ENCODE assay signal across 1 cellular context in the genomic region with DNA sequence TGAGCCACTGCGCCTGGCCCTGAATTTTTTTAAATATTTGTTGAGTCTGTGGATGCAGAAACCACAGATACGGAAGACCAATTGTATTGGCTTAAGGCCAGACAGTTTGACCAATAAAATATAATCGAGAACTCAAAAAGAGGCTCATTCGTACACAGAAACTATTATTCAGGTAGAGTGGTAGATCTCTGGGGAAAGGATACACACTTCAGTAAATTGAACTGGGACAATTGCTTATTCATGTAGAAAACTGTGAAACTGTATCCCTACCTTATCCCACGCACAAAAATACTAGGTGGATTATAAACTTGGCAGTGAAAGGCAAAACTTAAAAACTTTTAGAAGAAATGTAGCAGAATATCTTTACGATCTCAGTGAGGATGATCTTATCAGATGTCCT.
A peak's percentile ranks its signal among the peaks of the same experiment; 100 is the strongest.
TF ChIP-seq lines count a peak whose summit lies in the region.

No MANE protein-coding gene starts in this region.

TF ChIP-seq in HEK293, 187 proteins besides CTCF, POLR2A, EP300 and RAD21 (continued from another document and continues in another):
- TF ChIP-seq, protein P1, sequence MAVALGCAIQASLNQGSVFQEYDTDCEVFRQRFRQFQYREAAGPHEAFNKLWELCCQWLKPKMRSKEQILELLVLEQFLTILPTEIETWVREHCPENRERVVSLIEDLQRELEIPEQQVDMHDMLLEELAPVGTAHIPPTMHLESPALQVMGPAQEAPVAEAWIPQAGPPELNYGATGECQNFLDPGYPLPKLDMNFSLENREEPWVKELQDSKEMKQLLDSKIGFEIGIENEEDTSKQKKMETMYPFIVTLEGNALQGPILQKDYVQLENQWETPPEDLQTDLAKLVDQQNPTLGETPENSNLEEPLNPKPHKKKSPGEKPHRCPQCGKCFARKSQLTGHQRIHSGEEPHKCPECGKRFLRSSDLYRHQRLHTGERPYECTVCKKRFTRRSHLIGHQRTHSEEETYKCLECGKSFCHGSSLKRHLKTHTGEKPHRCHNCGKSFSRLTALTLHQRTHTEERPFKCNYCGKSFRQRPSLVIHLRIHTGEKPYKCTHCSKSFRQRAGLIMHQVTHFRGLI (tag by site-specific recombination; IDR thresholded peaks at IDR 0.05), result no peak
- TF ChIP-seq, protein P2, sequence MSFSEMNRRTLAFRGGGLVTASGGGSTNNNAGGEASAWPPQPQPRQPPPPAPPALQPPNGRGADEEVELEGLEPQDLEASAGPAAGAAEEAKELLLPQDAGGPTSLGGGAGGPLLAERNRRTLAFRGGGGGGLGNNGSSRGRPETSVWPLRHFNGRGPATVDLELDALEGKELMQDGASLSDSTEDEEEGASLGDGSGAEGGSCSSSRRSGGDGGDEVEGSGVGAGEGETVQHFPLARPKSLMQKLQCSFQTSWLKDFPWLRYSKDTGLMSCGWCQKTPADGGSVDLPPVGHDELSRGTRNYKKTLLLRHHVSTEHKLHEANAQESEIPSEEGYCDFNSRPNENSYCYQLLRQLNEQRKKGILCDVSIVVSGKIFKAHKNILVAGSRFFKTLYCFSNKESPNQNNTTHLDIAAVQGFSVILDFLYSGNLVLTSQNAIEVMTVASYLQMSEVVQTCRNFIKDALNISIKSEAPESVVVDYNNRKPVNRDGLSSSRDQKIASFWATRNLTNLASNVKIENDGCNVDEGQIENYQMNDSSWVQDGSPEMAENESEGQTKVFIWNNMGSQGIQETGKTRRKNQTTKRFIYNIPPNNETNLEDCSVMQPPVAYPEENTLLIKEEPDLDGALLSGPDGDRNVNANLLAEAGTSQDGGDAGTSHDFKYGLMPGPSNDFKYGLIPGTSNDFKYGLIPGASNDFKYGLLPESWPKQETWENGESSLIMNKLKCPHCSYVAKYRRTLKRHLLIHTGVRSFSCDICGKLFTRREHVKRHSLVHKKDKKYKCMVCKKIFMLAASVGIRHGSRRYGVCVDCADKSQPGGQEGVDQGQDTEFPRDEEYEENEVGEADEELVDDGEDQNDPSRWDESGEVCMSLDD (tag by site-specific recombination; IDR thresholded peaks at IDR 0.05), result no peak
- TF ChIP-seq ZNF837 (tag by site-specific recombination; IDR thresholded peaks at IDR 0.05) (no peak), ZNF404 (tag by site-specific recombination; IDR thresholded peaks at IDR 0.05) (no peak), ZNF248 (tag by site-specific recombination; IDR thresholded peaks at IDR 0.05) (no peak), ZFP41 (tag by site-specific recombination; IDR thresholded peaks at IDR 0.05; ENCODE audit: borderline replicate concordance) (no peak), ZBTB17 (tag by site-specific recombination; IDR thresholded peaks at IDR 0.05) (peak; percentile 73), ZIC2 (tag by site-specific recombination; IDR thresholded peaks at IDR 0.05) (no peak), ZNF223 (tag by site-specific recombination; IDR thresholded peaks at IDR 0.05) (no peak), ZNF366 (tag by site-specific recombination; conservative IDR thresholded peaks at IDR 0.05) (peak; percentile 57; the same call in 1 of the 2 replicates), ZNF561 (tag by site-specific recombination; IDR thresholded peaks at IDR 0.05; ENCODE audit: borderline replicate concordance) (peak; percentile 64; the same call in 1 of the 2 replicates), ZNF292 (tag by site-specific recombination; IDR thresholded peaks at IDR 0.05; ENCODE audit: borderline replicate concordance, low read depth) (no peak), ZNF791 (tag by site-specific recombination; IDR thresholded peaks at IDR 0.05) (no peak), ZNF555 (tag by site-specific recombination; conservative IDR thresholded peaks at IDR 0.05) (no peak), OSR2 (tag by site-specific recombination; IDR thresholded peaks at IDR 0.05) (peak; percentile 93), ZNF747 (tag by site-specific recombination; IDR thresholded peaks at IDR 0.05) (no peak), MEIS1 (CRISPR knock-in tag; IDR thresholded peaks at IDR 0.05; ENCODE audit: borderline replicate concordance) (no peak), ZFP3 (tag by site-specific recombination; IDR thresholded peaks at IDR 0.05; ENCODE audit: low read depth) (no peak), ZNF585B (tag by site-specific recombination; IDR thresholded peaks at IDR 0.05) (no peak), MZF1 (tag by site-specific recombination; IDR thresholded peaks at IDR 0.05; ENCODE audit: borderline replicate concordance) (peak; percentile 77; the same call in 1 of the 2 replicates), ZSCAN16 (tag by site-specific recombination; IDR thresholded peaks at IDR 0.05) (no peak), KLF8 (tag by site-specific recombination; IDR thresholded peaks at IDR 0.05) (peak; percentile 75), ZNF776 (tag by site-specific recombination; IDR thresholded peaks at IDR 0.05; ENCODE audit: borderline replicate concordance) (no peak), ZNF132 (tag by site-specific recombination; IDR thresholded peaks at IDR 0.05; ENCODE audit: borderline replicate concordance) (no peak), ZXDB (tag by site-specific recombination; IDR thresholded peaks at IDR 0.05) (peak; percentile 87), YY1 (tag by site-specific recombination; IDR thresholded peaks at IDR 0.05) (no peak)
- TF ChIP-seq, protein P3, sequence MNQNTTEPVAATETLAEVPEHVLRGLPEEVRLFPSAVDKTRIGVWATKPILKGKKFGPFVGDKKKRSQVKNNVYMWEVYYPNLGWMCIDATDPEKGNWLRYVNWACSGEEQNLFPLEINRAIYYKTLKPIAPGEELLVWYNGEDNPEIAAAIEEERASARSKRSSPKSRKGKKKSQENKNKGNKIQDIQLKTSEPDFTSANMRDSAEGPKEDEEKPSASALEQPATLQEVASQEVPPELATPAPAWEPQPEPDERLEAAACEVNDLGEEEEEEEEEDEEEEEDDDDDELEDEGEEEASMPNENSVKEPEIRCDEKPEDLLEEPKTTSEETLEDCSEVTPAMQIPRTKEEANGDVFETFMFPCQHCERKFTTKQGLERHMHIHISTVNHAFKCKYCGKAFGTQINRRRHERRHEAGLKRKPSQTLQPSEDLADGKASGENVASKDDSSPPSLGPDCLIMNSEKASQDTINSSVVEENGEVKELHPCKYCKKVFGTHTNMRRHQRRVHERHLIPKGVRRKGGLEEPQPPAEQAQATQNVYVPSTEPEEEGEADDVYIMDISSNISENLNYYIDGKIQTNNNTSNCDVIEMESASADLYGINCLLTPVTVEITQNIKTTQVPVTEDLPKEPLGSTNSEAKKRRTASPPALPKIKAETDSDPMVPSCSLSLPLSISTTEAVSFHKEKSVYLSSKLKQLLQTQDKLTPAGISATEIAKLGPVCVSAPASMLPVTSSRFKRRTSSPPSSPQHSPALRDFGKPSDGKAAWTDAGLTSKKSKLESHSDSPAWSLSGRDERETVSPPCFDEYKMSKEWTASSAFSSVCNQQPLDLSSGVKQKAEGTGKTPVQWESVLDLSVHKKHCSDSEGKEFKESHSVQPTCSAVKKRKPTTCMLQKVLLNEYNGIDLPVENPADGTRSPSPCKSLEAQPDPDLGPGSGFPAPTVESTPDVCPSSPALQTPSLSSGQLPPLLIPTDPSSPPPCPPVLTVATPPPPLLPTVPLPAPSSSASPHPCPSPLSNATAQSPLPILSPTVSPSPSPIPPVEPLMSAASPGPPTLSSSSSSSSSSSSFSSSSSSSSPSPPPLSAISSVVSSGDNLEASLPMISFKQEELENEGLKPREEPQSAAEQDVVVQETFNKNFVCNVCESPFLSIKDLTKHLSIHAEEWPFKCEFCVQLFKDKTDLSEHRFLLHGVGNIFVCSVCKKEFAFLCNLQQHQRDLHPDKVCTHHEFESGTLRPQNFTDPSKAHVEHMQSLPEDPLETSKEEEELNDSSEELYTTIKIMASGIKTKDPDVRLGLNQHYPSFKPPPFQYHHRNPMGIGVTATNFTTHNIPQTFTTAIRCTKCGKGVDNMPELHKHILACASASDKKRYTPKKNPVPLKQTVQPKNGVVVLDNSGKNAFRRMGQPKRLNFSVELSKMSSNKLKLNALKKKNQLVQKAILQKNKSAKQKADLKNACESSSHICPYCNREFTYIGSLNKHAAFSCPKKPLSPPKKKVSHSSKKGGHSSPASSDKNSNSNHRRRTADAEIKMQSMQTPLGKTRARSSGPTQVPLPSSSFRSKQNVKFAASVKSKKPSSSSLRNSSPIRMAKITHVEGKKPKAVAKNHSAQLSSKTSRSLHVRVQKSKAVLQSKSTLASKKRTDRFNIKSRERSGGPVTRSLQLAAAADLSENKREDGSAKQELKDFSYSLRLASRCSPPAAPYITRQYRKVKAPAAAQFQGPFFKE (tag by site-specific recombination; IDR thresholded peaks at IDR 0.05; ENCODE audit: borderline replicate concordance), result no peak
- TF ChIP-seq, protein P4, sequence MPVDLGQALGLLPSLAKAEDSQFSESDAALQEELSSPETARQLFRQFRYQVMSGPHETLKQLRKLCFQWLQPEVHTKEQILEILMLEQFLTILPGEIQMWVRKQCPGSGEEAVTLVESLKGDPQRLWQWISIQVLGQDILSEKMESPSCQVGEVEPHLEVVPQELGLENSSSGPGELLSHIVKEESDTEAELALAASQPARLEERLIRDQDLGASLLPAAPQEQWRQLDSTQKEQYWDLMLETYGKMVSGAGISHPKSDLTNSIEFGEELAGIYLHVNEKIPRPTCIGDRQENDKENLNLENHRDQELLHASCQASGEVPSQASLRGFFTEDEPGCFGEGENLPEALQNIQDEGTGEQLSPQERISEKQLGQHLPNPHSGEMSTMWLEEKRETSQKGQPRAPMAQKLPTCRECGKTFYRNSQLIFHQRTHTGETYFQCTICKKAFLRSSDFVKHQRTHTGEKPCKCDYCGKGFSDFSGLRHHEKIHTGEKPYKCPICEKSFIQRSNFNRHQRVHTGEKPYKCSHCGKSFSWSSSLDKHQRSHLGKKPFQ (tag by site-specific recombination; IDR thresholded peaks at IDR 0.05), result peak; percentile 94
- TF ChIP-seq, protein P5, sequence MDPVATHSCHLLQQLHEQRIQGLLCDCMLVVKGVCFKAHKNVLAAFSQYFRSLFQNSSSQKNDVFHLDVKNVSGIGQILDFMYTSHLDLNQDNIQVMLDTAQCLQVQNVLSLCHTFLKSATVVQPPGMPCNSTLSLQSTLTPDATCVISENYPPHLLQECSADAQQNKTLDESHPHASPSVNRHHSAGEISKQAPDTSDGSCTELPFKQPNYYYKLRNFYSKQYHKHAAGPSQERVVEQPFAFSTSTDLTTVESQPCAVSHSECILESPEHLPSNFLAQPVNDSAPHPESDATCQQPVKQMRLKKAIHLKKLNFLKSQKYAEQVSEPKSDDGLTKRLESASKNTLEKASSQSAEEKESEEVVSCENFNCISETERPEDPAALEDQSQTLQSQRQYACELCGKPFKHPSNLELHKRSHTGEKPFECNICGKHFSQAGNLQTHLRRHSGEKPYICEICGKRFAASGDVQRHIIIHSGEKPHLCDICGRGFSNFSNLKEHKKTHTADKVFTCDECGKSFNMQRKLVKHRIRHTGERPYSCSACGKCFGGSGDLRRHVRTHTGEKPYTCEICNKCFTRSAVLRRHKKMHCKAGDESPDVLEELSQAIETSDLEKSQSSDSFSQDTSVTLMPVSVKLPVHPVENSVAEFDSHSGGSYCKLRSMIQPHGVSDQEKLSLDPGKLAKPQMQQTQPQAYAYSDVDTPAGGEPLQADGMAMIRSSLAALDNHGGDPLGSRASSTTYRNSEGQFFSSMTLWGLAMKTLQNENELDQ (tag by site-specific recombination; IDR thresholded peaks at IDR 0.05; ENCODE audit: low read depth), result no peak
- TF ChIP-seq, protein P6, sequence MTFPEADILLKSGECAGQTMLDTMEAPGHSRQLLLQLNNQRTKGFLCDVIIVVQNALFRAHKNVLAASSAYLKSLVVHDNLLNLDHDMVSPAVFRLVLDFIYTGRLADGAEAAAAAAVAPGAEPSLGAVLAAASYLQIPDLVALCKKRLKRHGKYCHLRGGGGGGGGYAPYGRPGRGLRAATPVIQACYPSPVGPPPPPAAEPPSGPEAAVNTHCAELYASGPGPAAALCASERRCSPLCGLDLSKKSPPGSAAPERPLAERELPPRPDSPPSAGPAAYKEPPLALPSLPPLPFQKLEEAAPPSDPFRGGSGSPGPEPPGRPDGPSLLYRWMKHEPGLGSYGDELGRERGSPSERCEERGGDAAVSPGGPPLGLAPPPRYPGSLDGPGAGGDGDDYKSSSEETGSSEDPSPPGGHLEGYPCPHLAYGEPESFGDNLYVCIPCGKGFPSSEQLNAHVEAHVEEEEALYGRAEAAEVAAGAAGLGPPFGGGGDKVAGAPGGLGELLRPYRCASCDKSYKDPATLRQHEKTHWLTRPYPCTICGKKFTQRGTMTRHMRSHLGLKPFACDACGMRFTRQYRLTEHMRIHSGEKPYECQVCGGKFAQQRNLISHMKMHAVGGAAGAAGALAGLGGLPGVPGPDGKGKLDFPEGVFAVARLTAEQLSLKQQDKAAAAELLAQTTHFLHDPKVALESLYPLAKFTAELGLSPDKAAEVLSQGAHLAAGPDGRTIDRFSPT (tag by site-specific recombination; IDR thresholded peaks at IDR 0.05), result 0 out of 2 replicates have a peak, but pooled peaks have one; percentile 12
- TF ChIP-seq, protein P7, sequence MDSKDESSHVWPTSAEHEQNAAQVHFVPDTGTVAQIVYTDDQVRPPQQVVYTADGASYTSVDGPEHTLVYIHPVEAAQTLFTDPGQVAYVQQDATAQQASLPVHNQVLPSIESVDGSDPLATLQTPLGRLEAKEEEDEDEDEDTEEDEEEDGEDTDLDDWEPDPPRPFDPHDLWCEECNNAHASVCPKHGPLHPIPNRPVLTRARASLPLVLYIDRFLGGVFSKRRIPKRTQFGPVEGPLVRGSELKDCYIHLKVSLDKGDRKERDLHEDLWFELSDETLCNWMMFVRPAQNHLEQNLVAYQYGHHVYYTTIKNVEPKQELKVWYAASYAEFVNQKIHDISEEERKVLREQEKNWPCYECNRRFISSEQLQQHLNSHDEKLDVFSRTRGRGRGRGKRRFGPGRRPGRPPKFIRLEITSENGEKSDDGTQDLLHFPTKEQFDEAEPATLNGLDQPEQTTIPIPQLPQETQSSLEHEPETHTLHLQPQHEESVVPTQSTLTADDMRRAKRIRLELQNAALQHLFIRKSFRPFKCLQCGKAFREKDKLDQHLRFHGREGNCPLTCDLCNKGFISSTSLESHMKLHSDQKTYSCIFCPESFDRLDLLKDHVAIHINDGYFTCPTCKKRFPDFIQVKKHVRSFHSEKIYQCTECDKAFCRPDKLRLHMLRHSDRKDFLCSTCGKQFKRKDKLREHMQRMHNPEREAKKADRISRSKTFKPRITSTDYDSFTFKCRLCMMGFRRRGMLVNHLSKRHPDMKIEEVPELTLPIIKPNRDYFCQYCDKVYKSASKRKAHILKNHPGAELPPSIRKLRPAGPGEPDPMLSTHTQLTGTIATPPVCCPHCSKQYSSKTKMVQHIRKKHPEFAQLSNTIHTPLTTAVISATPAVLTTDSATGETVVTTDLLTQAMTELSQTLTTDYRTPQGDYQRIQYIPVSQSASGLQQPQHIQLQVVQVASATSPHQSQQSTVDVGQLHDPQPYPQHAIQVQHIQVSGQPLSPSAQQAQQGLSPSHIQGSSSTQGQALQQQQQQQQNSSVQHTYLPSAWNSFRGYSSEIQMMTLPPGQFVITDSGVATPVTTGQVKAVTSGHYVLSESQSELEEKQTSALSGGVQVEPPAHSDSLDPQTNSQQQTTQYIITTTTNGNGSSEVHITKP (tag by site-specific recombination; IDR thresholded peaks at IDR 0.05), result peak; percentile 49; the same call in 1 of the 2 replicates
